ENCODE assay signal across 8 cellular contexts in genomic region chr17:39636927-39637736, GRCh38. TPM values are rescaled to one million over a fixed set of nuclear protein-coding genes. Genes with fewer than 3 reads are reported as not detected.
DNase-seq lines count a peak whose midpoint lies in the region; ATAC-seq and TF ChIP-seq lines count a peak whose summit lies in the region.

Gene STARD3 (plus strand): TSS chr17:39637144. CDS start chr17:39653532, 16,388 bp downstream.

- peaks cover 5% of the 10 kb centered on the region for H3K4me1 ChIP-seq in Caco-2
- peaks cover 21% of the 10 kb centered on the region for H3K4me1 ChIP-seq in PC-3 (ENCODE audit: insufficient read depth, low read length)
- H3K4me1 ChIP-seq in mucosa of stomach (ENCODE audit: control insufficient read depth, insufficient read depth, low read length), result peaks cover 65% of the 10 kb centered on the region

- no peaks in the 10 kb centered on the region for H3K27me3 ChIP-seq in Caco-2 (replicated peaks; ENCODE audit: control insufficient read depth, insufficient read depth, low read length)
- H3K27me3 ChIP-seq in PC-3 (ENCODE audit: low read length), result no peaks in the 10 kb centered on the region
- no peaks in the 10 kb centered on the region for H3K27me3 ChIP-seq in mucosa of stomach (ENCODE audit: control insufficient read depth, insufficient read depth, low read length)

- H3K36me3 ChIP-seq in Caco-2 (ENCODE audit: control insufficient read depth, insufficient read depth, low read length), result no peaks in the 10 kb centered on the region
- no peaks in the 10 kb centered on the region for H3K36me3 ChIP-seq in PC-3 (ENCODE audit: low read depth, low read length)
- no peaks in the 10 kb centered on the region for H3K36me3 ChIP-seq in mucosa of stomach (ENCODE audit: control insufficient read depth, insufficient read depth, low read length)

- peak in 1 of 2 experiments; percentile 25 for TF ChIP-seq CTCF in Caco-2 (IDR thresholded peaks at IDR 0.05; ENCODE audit: insufficient read depth in 1 of 2, low read depth in 1 of 2, low read length in 1 of 2, severe bottlenecking in 1 of 2, unreplicated experiment in 1 of 2)
- no peak for TF ChIP-seq CTCF in PC-3 (conservative IDR thresholded peaks at IDR 0.05; ENCODE audit: low read depth, low read length)

- H3K27ac Mint-ChIP-seq in Caco-2 (ENCODE audit: unreplicated experiment), result peak within 1 kb of the TSS; percentile 58

- no peaks in the 10 kb centered on the region for H3K9me2 ChIP-seq in PC-3 (replicated peaks; ENCODE audit: low read length)

- peak within 1 kb of the TSS; percentile 83 for H2AFZ ChIP-seq in PC-3 (ENCODE audit: low read length)

- no peaks in the 10 kb centered on the region for H4K20me1 ChIP-seq in PC-3 (ENCODE audit: low read length)

- H3K4me3 Mint-ChIP-seq in Caco-2 (ENCODE audit: unreplicated experiment), result peak within 1 kb of the TSS; percentile 90

- CTCF ChIA-PET in Caco-2 (lab: Charles Lee) (interaction anchor here (0.7 to 2.2 kb wide), 10 partner anchors 9 to 93 kb away, joined by 3 to 13 read pairs (median 3); partner anchors contain the start of genes ERBB2 and MIEN1), PC-3 (lab: Charles Lee) (no interaction called here)

- H3K36me3 Mint-ChIP-seq in Caco-2 (ENCODE audit: insufficient read depth, unreplicated experiment), result no peaks in the 10 kb centered on the region

- H3K4me3 ChIP-seq in Caco-2 (ENCODE audit: low read depth, low read length), result peak within 1 kb of the TSS; percentile 79
- H3K4me3 ChIP-seq in PC-3 (ENCODE audit: low read length), result peak within 1 kb of the TSS; percentile 94
- peak within 1 kb of the TSS; percentile 67 for H3K4me3 ChIP-seq in mucosa of stomach (ENCODE audit: low read length)

- H3K4me2 ChIP-seq in PC-3 (ENCODE audit: low read length), result peak within 1 kb of the TSS; percentile 96

- POLR2A ChIA-PET in Caco-2 (lab: Charles Lee), result interaction anchor here (0.6 kb wide), 1 partner anchor 63 kb away, joined by 4 read pairs; the partner anchor contains the start of gene ERBB2
- POLR2A ChIA-PET in PC-3 (lab: Charles Lee; ENCODE audit: unreplicated experiment), result interaction anchor here (0.7 kb wide), 1 partner anchor 186 kb away, joined by 3 read pairs; the partner anchor contains the start of gene MED1

- ATAC-seq in GM21367 (IDR thresholded peaks at IDR 0.05; ENCODE audit: unreplicated experiment) (peak; percentile 74), PC-3 (peak; percentile 91)

- intact Hi-C loops in Caco-2 (cut with micrococcal nuclease; ENCODE audit: unreplicated experiment), result loop anchor here (5.0 kb wide), 1 partner anchor 100 kb away; the partner anchor contains the start of gene GRB7
- intact Hi-C loops in PC-3 (cut with micrococcal nuclease), result no loop called here

- no peaks in the 10 kb centered on the region for H3K27me3 Mint-ChIP-seq in Caco-2 (ENCODE audit: insufficient read depth, unreplicated experiment)

- peak within 1 kb of the TSS; percentile 90 for H3K9ac ChIP-seq in PC-3 (ENCODE audit: low read length)
- H3K9ac ChIP-seq in mucosa of stomach (ENCODE audit: low read length), result peak within 1 kb of the TSS; percentile 82

- no peaks in the 10 kb centered on the region for H3K9me3 Mint-ChIP-seq in Caco-2 (ENCODE audit: unreplicated experiment)

- H3F3A ChIP-seq in PC-3 (ENCODE audit: low read length, unreplicated experiment), result no peaks in the 10 kb centered on the region

- H3K9me3 ChIP-seq in Caco-2 (no peaks in the 10 kb centered on the region), PC-3 (ENCODE audit: low read length) (no peaks in the 10 kb centered on the region), mucosa of stomach (ENCODE audit: control insufficient read depth, low read length) (no peaks in the 10 kb centered on the region)

- peaks cover 49% of the 10 kb centered on the region for H3K79me2 ChIP-seq in PC-3 (ENCODE audit: low read length)

- DNase-seq in Caco-2 (peak; percentile 90 to 92), HuH-7.5 (ENCODE audit: low spot score) (peak; percentile 92), PC-3 (peak; percentile 73), erythroblast (lab: John Stamatoyannopoulos, UW) (peak; percentile 93 to 94)
- DNase-seq in activated T-cell treated with anti-CD3 and anti-CD28 coated beads, Interleukin-2, amount 50 U/mL, for 1 hour, result peak; percentile 92
- peak; percentile 74 to 79 for DNase-seq in stimulated activated CD8-positive, alpha-beta memory T cell treated with anti-CD3 and anti-CD28 coated beads, Interleukin-4, amount 100 ng/mL, for 4 hours (ENCODE audit: low read depth in 2 of 2, low spot score in 1 of 2)

- TF ChIP-seq POLR2A in erythroblast (IDR thresholded peaks at IDR 0.05; ENCODE audit: low read length), result peak; percentile 67

- peak within 1 kb of the TSS; percentile 64 for H3K27ac ChIP-seq in PC-3 (ENCODE audit: low read length)

- peaks cover 11% of the 10 kb centered on the region for H3K4me1 Mint-ChIP-seq in Caco-2 (ENCODE audit: low read depth, unreplicated experiment)

- BruUV-seq in Caco-2 (replicated peaks; lab: Mats Ljungman, UMichigan) (TSS peak; percentile 50), PC-3 (replicated peaks; lab: Mats Ljungman, UMichigan) (no TSS peak)

RNA-seq across cellular contexts. Expression of gene STARD3, which starts in this region (rescaled TPM):
- total RNA-seq in Caco-2 (2022) (42.6 and 55.5 TPM in 2 replicates), PC-3 (2014; rRNA removed) (30.5 and 56.4 TPM in 2 replicates)

Comparison
In these comparisons a context has a peak if more than half of its experiments do, and no peak if none do; other contexts are left out.
1. Peak in every context shown above with its lines: DNase-seq, ATAC-seq, H3K4me3 ChIP-seq and H3K27ac ChIP-seq.